ENCODE assay signal across 9 cellular contexts in genomic region chr1:221667504-221667903, GRCh38.
A peak's percentile ranks its signal among the peaks of the same experiment; 100 is the strongest.
DNase-seq lines count a peak whose midpoint lies in the region; ATAC-seq and TF ChIP-seq lines count a peak whose summit lies in the region.
"Had no signal": no experiment of that assay in that cellular context is flagged by ENCODE, and none has a peak within 500 bp of the region (broad histone marks: within the 10 kb centered on the region; RNA-seq: fewer than 3 reads in every experiment).

No MANE protein-coding gene starts in this region.

- H3K4me2 ChIP-seq in mammary epithelial cell (ENCODE audit: insufficient read depth, low read depth, low read length) = peak overlapping the region; percentile 46

- H2AFZ ChIP-seq in mammary epithelial cell (ENCODE audit: low read depth, low read length) = peak overlapping the region; percentile 36

- no peaks in the 10 kb centered on the region for H4K20me1 ChIP-seq in mammary epithelial cell (ENCODE audit: insufficient read depth, low read length)

- ATAC-seq in GM19467 (IDR thresholded peaks at IDR 0.05; ENCODE audit: unreplicated experiment) (peak; percentile 75), HG03432 (IDR thresholded peaks at IDR 0.05; ENCODE audit: unreplicated experiment) (peak; percentile 95)

- no peaks in the 10 kb centered on the region for H3K79me2 ChIP-seq in mammary epithelial cell (ENCODE audit: insufficient read depth, low read length)

- peak; percentile 40 for DNase-seq in AG09309 (ENCODE audit: low read depth)
- DNase-seq in mammary epithelial cell = peak; percentile 92
- DNase-seq in HUDEP-2 (lab: John Stamatoyannopoulos, UW; ENCODE audit: unreplicated experiment in 76 of 76) = no peak
- DNase-seq in activated CD4-positive, alpha-beta T cell treated with anti-CD3 and anti-CD28 coated beads for 48 hours = no peak
- no peak for DNase-seq in GM19238 (ENCODE audit: insufficient read length, low spot score)
- no peak for DNase-seq in cerebellar cortex (ENCODE audit: low spot score)
- DNase-seq: stimulated activated naive B cell treated with anti-CD40 and anti-IgM and Interleukin-4, amounts not matched to agents 10 μg/mL and 1 μg/mL and 100 μg/mL, for 72 hours had no signal

- no peak overlapping the region for H3K9ac ChIP-seq in mammary epithelial cell (ENCODE audit: insufficient read depth, low read length)

- no peaks in the 10 kb centered on the region for H3K36me3 ChIP-seq in mammary epithelial cell (ENCODE audit: insufficient read depth, low read length)

- TF ChIP-seq CTCF in AG09309 (IDR thresholded peaks at IDR 0.05; ENCODE audit: control insufficient read depth, insufficient read depth, low read depth, low read length, missing control alignments) = no peak
- no peak for TF ChIP-seq CTCF in mammary epithelial cell (conservative IDR thresholded peaks at IDR 0.05 in 1 of 2, IDR thresholded peaks at IDR 0.05 in 1 of 2; ENCODE audit: extremely low read depth in 1 of 2, insufficient read depth in 1 of 2, low read depth in 1 of 2, low read length in 2 of 2)

- BruUV-seq in mammary epithelial cell (replicated peaks; lab: Mats Ljungman, UMichigan) = no TSS peak

- H3K4me3 ChIP-seq in AG09309 (ENCODE audit: control insufficient read depth, low read depth, low read length) (no peak overlapping the region), mammary epithelial cell (replicated peaks in 1 of 3; ENCODE audit: insufficient read depth in 1 of 3, low read depth in 2 of 3, low read length in 3 of 3) (no peak overlapping the region)

- H3K4me1 ChIP-seq in mammary epithelial cell (ENCODE audit: insufficient read depth, low read length) = peaks cover 49% of the 10 kb centered on the region

- CTCF ChIA-PET in mammary epithelial cell (lab: Charles Lee; ENCODE audit: low non-redundant PET) = no interaction called here

- dilution Hi-C loops in mammary epithelial cell (cut with HindIII; ENCODE audit: low sequenced_read_pairs) = no loop called here

- in situ Hi-C loops in mammary epithelial cell (cut with MboI; ENCODE audit: low sequenced_read_pairs in 2 of 2) = no loop called here

- H3K9me3 ChIP-seq in mammary epithelial cell (replicated peaks; ENCODE audit: insufficient read depth, low read length) = no peaks in the 10 kb centered on the region

- 92% methylated on average over 3 of the region's 3 CpGs for WGBS in mammary epithelial cell (ENCODE audit: low coverage, missing lambda C conversion rate)

- intact Hi-C loops in mammary epithelial cell (cut with micrococcal nuclease) = no loop called here

- no peaks in the 10 kb centered on the region for H3K27me3 ChIP-seq in mammary epithelial cell (ENCODE audit: insufficient read depth, low read length)

- H3K27ac ChIP-seq in mammary epithelial cell (ENCODE audit: insufficient read depth, low read depth, low read length) = peak overlapping the region; percentile 26

Comparison
In these comparisons a context has a peak if more than half of its experiments do, and no peak if none do; other contexts are left out.
1. DNase-seq: peak in AG09309 (single experiment) and mammary epithelial cell (single experiment); none in HUDEP-2 (0 of 76), activated CD4-positive, alpha-beta T cell treated with anti-CD3 and anti-CD28 coated beads for 48 hours (single experiment), GM19238 (single experiment) and cerebellar cortex (single experiment).